Comparison of ENCODE assay signal across 8 cellular contexts in genomic region chr15:92226020-92226612, GRCh38.
DNase-seq lines count a peak whose midpoint lies in the region; ATAC-seq and TF ChIP-seq lines count a peak whose summit lies in the region.

No MANE protein-coding gene starts in this region.

- no peaks in the 10 kb centered on the region for H3F3A ChIP-seq in PC-3 (ENCODE audit: low read length, unreplicated experiment)

- no peak overlapping the region for H2AFZ ChIP-seq in PC-3 (ENCODE audit: low read length)

- ATAC-seq in PC-3, result no peak
- ATAC-seq in stimulated activated naive CD8-positive, alpha-beta T cell treated with anti-CD3 and anti-CD28 coated beads, Interleukin-15, Interleukin-2, amounts not matched to agents 100 U/mL and 50 U/mL, for 24 hours, result peak; percentile 43
- ATAC-seq in GM21786 (IDR thresholded peaks at IDR 0.05; ENCODE audit: unreplicated experiment), result no peak
- ATAC-seq in GM18907 (IDR thresholded peaks at IDR 0.05; ENCODE audit: unreplicated experiment), result no peak
- no peak for ATAC-seq in gastrocnemius medialis

- no peak overlapping the region for H3K4me3 Mint-ChIP-seq in activated naive CD4-positive, alpha-beta T cell treated with anti-CD3 and anti-CD28 coated beads for 36 hours

- POLR2A ChIA-PET in PC-3 (lab: Charles Lee; ENCODE audit: unreplicated experiment), result no interaction called here

- TF ChIP-seq CTCF in PC-3 (conservative IDR thresholded peaks at IDR 0.05; ENCODE audit: low read depth, low read length) (peak; percentile 49), gastrocnemius medialis (IDR thresholded peaks at IDR 0.05 in 4 of 5, conservative IDR thresholded peaks at IDR 0.05 in 1 of 5) (peak in 2 of 5 experiments; percentile 30 to 33)

- H3K4me1 ChIP-seq in PC-3 (ENCODE audit: insufficient read depth, low read length), result no peaks in the 10 kb centered on the region
- H3K4me1 ChIP-seq in gastrocnemius medialis, result no peaks in the 10 kb centered on the region

- H3K4me2 ChIP-seq in PC-3 (ENCODE audit: low read length), result no peak overlapping the region

- no peaks in the 10 kb centered on the region for H3K36me3 Mint-ChIP-seq in activated naive CD4-positive, alpha-beta T cell treated with anti-CD3 and anti-CD28 coated beads for 36 hours (ENCODE audit: low read depth)

- no peaks in the 10 kb centered on the region for H3K27me3 ChIP-seq in PC-3 (ENCODE audit: low read length)
- no peaks in the 10 kb centered on the region for H3K27me3 ChIP-seq in gastrocnemius medialis

- no peaks in the 10 kb centered on the region for H3K9me2 ChIP-seq in PC-3 (replicated peaks; ENCODE audit: low read length)

- no peak overlapping the region for H3K27ac Mint-ChIP-seq in activated naive CD4-positive, alpha-beta T cell treated with anti-CD3 and anti-CD28 coated beads for 36 hours

- intact Hi-C loops in activated naive CD4-positive, alpha-beta T cell treated with anti-CD3 and anti-CD28 coated beads for 36 hours (cut with micrococcal nuclease), result loop anchor here (1.0 kb wide), 1 partner anchor 129 kb away; no protein-coding TSS in a partner anchor
- intact Hi-C loops in PC-3 (cut with micrococcal nuclease), result no loop called here
- intact Hi-C loops in gastrocnemius medialis (cut with DNase I; ENCODE audit: low total_unique reads), result loop anchor here (5.0 kb wide), 1 partner anchor 129 kb away; no protein-coding TSS in a partner anchor

- H3K4me3 ChIP-seq in PC-3 (ENCODE audit: low read length) (no peak overlapping the region), gastrocnemius medialis (no peak overlapping the region)

- H3K79me2 ChIP-seq in PC-3 (ENCODE audit: low read length), result no peaks in the 10 kb centered on the region

- no peak overlapping the region for H3K9ac ChIP-seq in PC-3 (ENCODE audit: low read length)

- CTCF ChIA-PET in activated naive CD4-positive, alpha-beta T cell treated with anti-CD3 and anti-CD28 coated beads for 36 hours (lab: Charles Lee), result interaction anchor here (0.7 to 1.2 kb wide), 4 partner anchors 50 to 129 kb away, joined by 3 to 4 read pairs (median 4); no protein-coding TSS in a partner anchor
- CTCF ChIA-PET in PC-3 (lab: Charles Lee), result no interaction called here

- no TSS peak for BruUV-seq in PC-3 (replicated peaks; lab: Mats Ljungman, UMichigan)

- TF ChIP-seq POLR2A in gastrocnemius medialis (IDR thresholded peaks at IDR 0.05), result no peak

- peaks cover 6% of the 10 kb centered on the region for H3K27me3 Mint-ChIP-seq in activated naive CD4-positive, alpha-beta T cell treated with anti-CD3 and anti-CD28 coated beads for 36 hours (ENCODE audit: low read depth)

- in situ Hi-C loops in gastrocnemius medialis (cut with MboI; ENCODE audit: low sequenced_read_pairs in 4 of 4), result no loop called here

- H3K36me3 ChIP-seq in PC-3 (ENCODE audit: low read depth, low read length) (no peaks in the 10 kb centered on the region), gastrocnemius medialis (no peaks in the 10 kb centered on the region)

- no peaks in the 10 kb centered on the region for H4K20me1 ChIP-seq in PC-3 (ENCODE audit: low read length)

- H3K9me3 Mint-ChIP-seq in activated naive CD4-positive, alpha-beta T cell treated with anti-CD3 and anti-CD28 coated beads for 36 hours, result no peaks in the 10 kb centered on the region

- H3K4me1 Mint-ChIP-seq in activated naive CD4-positive, alpha-beta T cell treated with anti-CD3 and anti-CD28 coated beads for 36 hours (ENCODE audit: low read depth), result no peaks in the 10 kb centered on the region

- no peaks in the 10 kb centered on the region for H3K9me3 ChIP-seq in PC-3 (ENCODE audit: low read length)
- no peaks in the 10 kb centered on the region for H3K9me3 ChIP-seq in gastrocnemius medialis

- H3K27ac ChIP-seq in PC-3 (ENCODE audit: low read length) (no peak overlapping the region), gastrocnemius medialis (no peak overlapping the region)

- DNase-seq in activated naive CD4-positive, alpha-beta T cell treated with anti-CD3 and anti-CD28 coated beads for 36 hours, result peak; percentile 7
- DNase-seq in activated naive CD4-positive, alpha-beta T cell (lab: John Stamatoyannopoulos, UW), result no peak
- DNase-seq in PC-3 (peak; percentile 22), globus pallidus (ENCODE audit: low spot score) (peak; percentile 61), gastrocnemius medialis (no peak)
- no peak for DNase-seq in stimulated activated naive CD8-positive, alpha-beta T cell treated with anti-CD3 and anti-CD28 coated beads, Interleukin-15, Interleukin-2, amounts not matched to agents 100 U/mL and 50 U/mL, for 24 hours

Comparison
In these comparisons a context has a peak if more than half of its experiments do, and no peak if none do; other contexts are left out.
1. DNase-seq: peak in activated naive CD4-positive, alpha-beta T cell treated with anti-CD3 and anti-CD28 coated beads for 36 hours (single experiment), PC-3 (single experiment) and globus pallidus (single experiment); none in activated naive CD4-positive, alpha-beta T cell (0 of 4), stimulated activated naive CD8-positive, alpha-beta T cell treated with anti-CD3 and anti-CD28 coated beads, Interleukin-15, Interleukin-2, amounts not matched to agents 100 U/mL and 50 U/mL, for 24 hours (single experiment) and gastrocnemius medialis (0 of 2).